In the genomic region with DNA sequence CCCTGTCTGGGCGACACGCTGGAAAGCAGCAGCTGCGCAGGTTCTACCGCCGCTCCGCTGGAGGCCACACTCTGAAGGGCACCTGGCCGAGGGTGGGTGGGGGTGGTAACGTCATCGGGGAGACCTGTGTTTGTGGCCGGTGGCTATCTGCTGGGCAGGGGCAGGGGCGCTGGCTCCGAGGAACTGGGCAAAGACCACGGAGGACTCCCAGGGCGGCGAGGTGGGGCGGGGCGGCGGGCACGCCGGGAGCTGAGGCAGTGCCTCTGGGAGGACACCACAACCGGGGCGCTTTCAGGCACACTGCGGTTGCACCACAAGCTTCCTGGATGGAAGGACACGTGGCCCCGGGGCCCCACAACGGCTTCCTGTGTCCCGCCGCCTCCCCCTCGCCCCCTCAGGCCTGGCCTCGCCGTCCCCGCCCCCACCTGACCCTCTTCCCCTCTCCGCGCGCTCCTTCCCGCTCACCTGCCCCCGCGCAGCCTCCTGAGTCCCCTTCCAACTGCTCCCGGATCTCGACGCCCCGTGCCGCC, we compare ENCODE assay signal across 8 cellular contexts. TPM values are rescaled to one million over a fixed set of nuclear protein-coding genes. Genes with fewer than 3 reads are reported as not detected.
DNase-seq lines count a peak whose midpoint lies in the region; ATAC-seq and TF ChIP-seq lines count a peak whose summit lies in the region.

No MANE protein-coding gene starts in this region.

- H3K36me3 Mint-ChIP-seq in osteocyte (ENCODE audit: unreplicated experiment): no peaks in the 10 kb centered on the region

- WGBS in thymus: 2% methylated on average over 43 of the region's 43 CpGs

- H3K27me3 Mint-ChIP-seq in osteocyte (ENCODE audit: unreplicated experiment): peaks cover 33% of the 10 kb centered on the region

- H3K27ac ChIP-seq in thymus (ENCODE audit: low read depth): peak overlapping the region; percentile 99

- DNase-seq in NCI-H1417 (lab: John Stamatoyannopoulos, UW): peak; percentile 31 to 79 (median 72)
- DNase-seq in NCI-H1417 treated with DMSO at 0.1 percent for 48 hours (lab: John Stamatoyannopoulos, UW): no peak
- peak; percentile 63 for DNase-seq in NCI-H510A treated with DMSO at 0.1 percent for 48 hours (lab: John Stamatoyannopoulos, UW)
- DNase-seq in activated CD8-positive, alpha-beta memory T cell treated with anti-CD3 and anti-CD28 coated beads, Interleukin-2, amount 50 U/mL, for 24 hours (ENCODE audit: extremely low read depth): peak; percentile 57
- DNase-seq in fibroblast of gingiva (ENCODE audit: low read depth): peak; percentile 40
- peak; percentile 82 for DNase-seq in osteocyte (ENCODE audit: extremely low spot score, unreplicated experiment)

- peak overlapping the region; percentile 81 for H3K4me3 ChIP-seq in thymus (ENCODE audit: low read length)

- no peaks in the 10 kb centered on the region for H3K9me3 Mint-ChIP-seq in osteocyte (ENCODE audit: unreplicated experiment)

- peaks cover 3% of the 10 kb centered on the region for H3K4me1 Mint-ChIP-seq in osteocyte (ENCODE audit: unreplicated experiment)

- no peaks in the 10 kb centered on the region for H3K9me3 ChIP-seq in thymus (ENCODE audit: control insufficient read depth)

- H3K4me1 ChIP-seq in thymus (ENCODE audit: control insufficient read depth, insufficient read depth, low read length): peaks cover 50% of the 10 kb centered on the region

- H3K36me3 ChIP-seq in thymus (ENCODE audit: control insufficient read depth, insufficient read depth): no peaks in the 10 kb centered on the region

- H3K27ac Mint-ChIP-seq in osteocyte (ENCODE audit: unreplicated experiment): no peak overlapping the region

- no peaks in the 10 kb centered on the region for H3K27me3 ChIP-seq in thymus (ENCODE audit: control insufficient read depth, insufficient read depth)

- TF ChIP-seq CTCF in osteocyte (IDR thresholded peaks at IDR 0.05): no peak

- ATAC-seq in HG02870 (IDR thresholded peaks at IDR 0.05; ENCODE audit: unreplicated experiment): peak; percentile 39

- peak overlapping the region; percentile 30 for H3K4me3 Mint-ChIP-seq in osteocyte (ENCODE audit: unreplicated experiment)

RNA-seq across cellular contexts. Expression of a gene that starts 3.3 kb away (rescaled TPM):
- total RNA-seq in osteocyte: not detected in 2 replicates
- polyA plus RNA-seq in thymus: 134 TPM

RNA-seq across cellular contexts. Expression of a gene that starts 23.8 kb away (rescaled TPM):
- total RNA-seq in osteocyte: not detected in 2 replicates
- 190 TPM for polyA plus RNA-seq in thymus
